7 cellular contexts compared by ENCODE assay signal in genomic region chr7:136803028-136803427, GRCh38.
"Had no signal": no experiment of that assay in that cellular context is flagged by ENCODE, and none has a peak within 500 bp of the region (broad histone marks: within the 10 kb centered on the region; RNA-seq: fewer than 3 reads in every experiment).

No MANE protein-coding gene starts in this region.

- H3K36me3 ChIP-seq: HAP-1 had no signal

- H3K4me3 ChIP-seq: GM23248, HAP-1 had no signal

- H2AFZ ChIP-seq: GM23248 had no signal

- DNase-seq: GM23248, GOT3, H7, HFFc6, KG1 had no signal

- H3K9me3 ChIP-seq: HAP-1 had no signal

- H3K4me1 ChIP-seq: HAP-1 had no signal

- H3K9ac ChIP-seq: GM23248 had no signal

- H3K27ac ChIP-seq: GM23248, HL-60 had no signal
